21 cellular contexts compared by ENCODE assay signal in the genomic region with DNA sequence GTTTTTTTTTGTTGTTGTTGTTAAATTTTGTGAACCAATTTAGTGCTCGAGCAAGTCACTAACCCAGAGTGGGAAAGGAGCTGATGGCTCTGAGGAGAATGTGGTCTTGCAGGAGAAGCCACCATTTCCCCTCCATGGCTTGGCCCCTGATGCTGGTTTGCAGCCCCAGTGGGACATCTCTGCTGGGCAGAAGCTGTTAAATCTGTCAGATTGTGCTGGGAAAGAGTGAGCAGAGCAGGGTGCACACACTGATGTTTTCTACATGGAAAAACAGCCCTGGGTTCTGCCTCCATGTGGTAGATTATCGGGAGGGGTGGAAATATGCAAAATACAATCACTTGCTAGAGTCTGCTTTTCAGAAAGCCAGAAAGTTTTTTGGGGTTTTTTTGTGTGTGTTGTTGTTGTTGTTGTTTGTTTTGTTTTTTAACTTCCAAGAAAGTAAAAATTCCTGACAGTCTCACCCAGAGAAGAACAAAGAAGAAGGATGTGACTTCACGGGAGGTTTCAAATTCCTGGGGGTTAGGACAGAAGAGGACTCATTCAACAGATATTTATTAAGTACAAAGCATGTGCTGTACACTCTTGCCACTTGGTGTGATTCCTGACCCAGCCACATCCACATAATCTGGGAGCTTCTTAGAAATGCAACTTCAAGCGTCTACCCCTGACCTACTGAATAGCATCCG.
DNase-seq lines count a peak whose midpoint lies in the region; ATAC-seq and TF ChIP-seq lines count a peak whose summit lies in the region.
"Had no signal": no experiment of that assay in that cellular context is flagged by ENCODE, and none has a peak within 500 bp of the region (broad histone marks: within the 10 kb centered on the region; RNA-seq: fewer than 3 reads in every experiment).

No MANE protein-coding gene starts in this region.

- H2AFZ ChIP-seq in GM23338: peak overlapping the region; percentile 75; the same call in 1 of the 2 replicates
- H2AFZ ChIP-seq in neural progenitor cell (replicated peaks): peak overlapping the region; percentile 73

- TF ChIP-seq CTCF in GM23338 (conservative IDR thresholded peaks at IDR 0.05; ENCODE audit: low read depth in 2 of 2): no peak
- TF ChIP-seq CTCF in neural progenitor cell (IDR thresholded peaks at IDR 0.05): no peak
- no peak for TF ChIP-seq CTCF in esophagus squamous epithelium (IDR thresholded peaks at IDR 0.05)

- POLR2A ChIA-PET in HEK293T (lab: Yijun Ruan, JAX): no interaction called here

- no peaks in the 10 kb centered on the region; the same call in none of the 2 replicates for H3K9me2 ChIP-seq in GM23338 (ENCODE audit: insufficient read depth)

- no peak overlapping the region for H3K27ac Mint-ChIP-seq in GM23338
- peak overlapping the region; percentile 71 for H3K27ac Mint-ChIP-seq in neural progenitor cell
- H3K27ac Mint-ChIP-seq: activated naive CD4-positive, alpha-beta T cell treated with anti-CD3 and anti-CD28 coated beads, Interleukin-2, amount 50 U/mL, for 24 hours; CD14-positive monocyte; IgD-negative memory B cell; nephron; T-helper 1 cell treated with Interleukin-12 subunit alpha and Interleukin-12 subunit beta and Interleukin-4 antibody, amounts not matched to agents 30 μg/mL and 1 μg/mL, for 36 hours had no signal

- H3K4me3 Mint-ChIP-seq in GM23338: no peak overlapping the region
- no peak overlapping the region for H3K4me3 Mint-ChIP-seq in neural progenitor cell
- H3K4me3 Mint-ChIP-seq: activated naive CD4-positive, alpha-beta T cell treated with anti-CD3 and anti-CD28 coated beads, Interleukin-2, amount 50 U/mL, for 24 hours; CD14-positive monocyte; IgD-negative memory B cell; nephron; T-helper 1 cell treated with Interleukin-12 subunit alpha and Interleukin-12 subunit beta and Interleukin-4 antibody, amounts not matched to agents 30 μg/mL and 1 μg/mL, for 36 hours had no signal

- no peak overlapping the region for H3K4me2 ChIP-seq in GM23338
- H3K4me2 ChIP-seq in neural progenitor cell: no peak overlapping the region

- no peak overlapping the region for H3K4me3 ChIP-seq in GM23338
- no peak overlapping the region for H3K4me3 ChIP-seq in neural progenitor cell
- H3K4me3 ChIP-seq in esophagus squamous epithelium: no peak overlapping the region
- H3K4me3 ChIP-seq: left ventricle myocardium inferior, tibial artery had no signal

- ATAC-seq in GM23338 (no peak), GM21367 (IDR thresholded peaks at IDR 0.05; ENCODE audit: unreplicated experiment) (no peak)
- ATAC-seq: right cardiac atrium had no signal

- H3K9me3 Mint-ChIP-seq in GM23338: no peaks in the 10 kb centered on the region
- peaks cover 2% of the 10 kb centered on the region for H3K9me3 Mint-ChIP-seq in neural progenitor cell
- H3K9me3 Mint-ChIP-seq: activated naive CD4-positive, alpha-beta T cell treated with anti-CD3 and anti-CD28 coated beads, Interleukin-2, amount 50 U/mL, for 24 hours; CD14-positive monocyte; nephron; T-helper 1 cell treated with Interleukin-12 subunit alpha and Interleukin-12 subunit beta and Interleukin-4 antibody, amounts not matched to agents 30 μg/mL and 1 μg/mL, for 36 hours had no signal

- H3K9me3 ChIP-seq in neural progenitor cell (ENCODE audit: low read depth) (no peaks in the 10 kb centered on the region), esophagus squamous epithelium (no peaks in the 10 kb centered on the region)
- H3K9me3 ChIP-seq: left ventricle myocardium inferior, tibial artery had no signal

- WGBS in esophagus squamous epithelium, 2 donors: 58 to 64% methylated on average over 5 of the region's 5 CpGs

- DNase-seq in GM23338 (ENCODE audit: low spot score) (no peak), RPMI7951 (ENCODE audit: low read depth) (peak; percentile 46), epithelial cell of prostate (ENCODE audit: low read depth, low spot score) (no peak), neural progenitor cell (ENCODE audit: low spot score) (no peak), HEK293T (ENCODE audit: extremely low spot score) (no peak), esophagus squamous epithelium (lab: John Stamatoyannopoulos, UW) (no peak), iPS-NIHi7 (ENCODE audit: extremely low spot score) (no peak)
- DNase-seq: activated CD4-positive, CD25-positive, alpha-beta regulatory T cell treated with anti-CD3 and anti-CD28 coated beads, Interleukin-2, amount 50 U/mL, for 72 hours; activated CD8-positive, alpha-beta memory T cell treated with anti-CD3 and anti-CD28 coated beads, Interleukin-2, amount 50 U/mL, for 48 hours; left ventricle myocardium inferior; NCI-H1417 treated with DMSO at 0.1 percent for 48 hours; NCI-H446 treated with DMSO at 0.1 percent for 48 hours; right cardiac atrium; stimulated activated CD4-positive, alpha-beta T cell treated with anti-CD3 and anti-CD28 coated beads, Interleukin-2, amount 100 ng/mL, for 48 hours; tibial artery had no signal

- H3K4me1 Mint-ChIP-seq in GM23338 (peaks cover 17% of the 10 kb centered on the region; the same call in 2 of the 3 replicates), neural progenitor cell (peaks cover 19% of the 10 kb centered on the region)
- H3K4me1 Mint-ChIP-seq: activated naive CD4-positive, alpha-beta T cell treated with anti-CD3 and anti-CD28 coated beads, Interleukin-2, amount 50 U/mL, for 24 hours; CD14-positive monocyte; IgD-negative memory B cell had no signal

- 0 out of 2 replicates have a peak, but pooled peaks cover under 1% of the 10 kb centered on the region for H3K4me1 ChIP-seq in GM23338 (ENCODE audit: insufficient read depth)
- peaks cover 16% of the 10 kb centered on the region for H3K4me1 ChIP-seq in neural progenitor cell
- H3K4me1 ChIP-seq in esophagus squamous epithelium: no peaks in the 10 kb centered on the region
- H3K4me1 ChIP-seq: left ventricle myocardium inferior, tibial artery had no signal

- H3K36me3 ChIP-seq in GM23338 (ENCODE audit: insufficient read depth) (no peaks in the 10 kb centered on the region), neural progenitor cell (no peaks in the 10 kb centered on the region), esophagus squamous epithelium (no peaks in the 10 kb centered on the region)
- H3K36me3 ChIP-seq: left ventricle myocardium inferior, tibial artery had no signal

- H3K36me3 Mint-ChIP-seq in GM23338 (ENCODE audit: low read depth) (no peaks in the 10 kb centered on the region), neural progenitor cell (no peaks in the 10 kb centered on the region)
- H3K36me3 Mint-ChIP-seq: activated naive CD4-positive, alpha-beta T cell treated with anti-CD3 and anti-CD28 coated beads, Interleukin-2, amount 50 U/mL, for 24 hours; CD14-positive monocyte had no signal

- TF ChIP-seq POLR2A in esophagus squamous epithelium (IDR thresholded peaks at IDR 0.05): no peak

- H3K27me3 ChIP-seq in GM23338 (ENCODE audit: insufficient read depth): no peaks in the 10 kb centered on the region
- no peaks in the 10 kb centered on the region for H3K27me3 ChIP-seq in neural progenitor cell
- H3K27me3 ChIP-seq in esophagus squamous epithelium: peaks cover 0 to 71% (median 0%) of the 10 kb centered on the region in 4 donors

- H3K27me3 Mint-ChIP-seq in GM23338 (ENCODE audit: insufficient read depth, low read depth, poor library complexity) (no peaks in the 10 kb centered on the region), neural progenitor cell (ENCODE audit: insufficient read depth, low read depth) (peaks cover 4% of the 10 kb centered on the region)

- H3K79me2 ChIP-seq in GM23338 (replicated peaks; ENCODE audit: insufficient read depth) (no peaks in the 10 kb centered on the region), neural progenitor cell (ENCODE audit: low read depth) (no peaks in the 10 kb centered on the region)

- 0 out of 2 replicates have a peak overlapping the region, but pooled peaks have one; percentile 8 for H3K27ac ChIP-seq in GM23338 (ENCODE audit: low read depth)
- H3K27ac ChIP-seq in epithelial cell of prostate: peak overlapping the region; percentile 23
- H3K27ac ChIP-seq in neural progenitor cell: no peak overlapping the region
- H3K27ac ChIP-seq in esophagus squamous epithelium: no peak overlapping the region
- H3K27ac ChIP-seq: left ventricle myocardium inferior, tibial artery had no signal

- CTCF ChIA-PET in HEK293T (lab: Yijun Ruan, JAX): no interaction called here

- H3F3A ChIP-seq in GM23338 (replicated peaks; ENCODE audit: low read depth) (no peaks in the 10 kb centered on the region), neural progenitor cell (ENCODE audit: low read depth) (no peaks in the 10 kb centered on the region)

- intact Hi-C loops in esophagus squamous epithelium (cut with DNase I): no loop called here

- H3K9ac ChIP-seq in neural progenitor cell: no peak overlapping the region

- H4K20me1 ChIP-seq in GM23338 (replicated peaks; ENCODE audit: insufficient read depth) (no peaks in the 10 kb centered on the region), neural progenitor cell (ENCODE audit: low read depth) (no peaks in the 10 kb centered on the region)

TF ChIP-seq in GM23338, 12 proteins besides CTCF, POLR2A, EP300 and RAD21 (continues in another document):
- no peak for TF ChIP-seq EZH2 (IDR thresholded peaks at IDR 0.05; ENCODE audit: low read depth, unreplicated experiment)
- no peak for TF ChIP-seq STAT1 (IDR thresholded peaks at IDR 0.05; ENCODE audit: unreplicated experiment)

TF ChIP-seq in HEK293T, 16 proteins besides CTCF, POLR2A, EP300 and RAD21 (continues in another document):
- TF ChIP-seq FOXA1 (IDR thresholded peaks at IDR 0.05) (no peak), HDGF (IDR thresholded peaks at IDR 0.05; ENCODE audit: borderline replicate concordance) (no peak), TARDBP (IDR thresholded peaks at IDR 0.05) (no peak), CTBP1 (IDR thresholded peaks at IDR 0.05; ENCODE audit: borderline replicate concordance) (no peak), NFRKB (IDR thresholded peaks at IDR 0.05) (no peak), L3MBTL2 (conservative IDR thresholded peaks at IDR 0.05) (no peak), LEF1 (IDR thresholded peaks at IDR 0.05; ENCODE audit: borderline replicate concordance) (no peak), FOXK2 (IDR thresholded peaks at IDR 0.05) (no peak), BHLHE40 (IDR thresholded peaks at IDR 0.05; ENCODE audit: borderline replicate concordance) (no peak), ELF4 (IDR thresholded peaks at IDR 0.05) (no peak), FOXM1 (IDR thresholded peaks at IDR 0.05; ENCODE audit: borderline replicate concordance) (no peak), SUZ12 (IDR thresholded peaks at IDR 0.05) (no peak), ZNF384 (IDR thresholded peaks at IDR 0.05) (no peak), SP1 (IDR thresholded peaks at IDR 0.05) (no peak)
- TF ChIP-seq, protein P1, sequence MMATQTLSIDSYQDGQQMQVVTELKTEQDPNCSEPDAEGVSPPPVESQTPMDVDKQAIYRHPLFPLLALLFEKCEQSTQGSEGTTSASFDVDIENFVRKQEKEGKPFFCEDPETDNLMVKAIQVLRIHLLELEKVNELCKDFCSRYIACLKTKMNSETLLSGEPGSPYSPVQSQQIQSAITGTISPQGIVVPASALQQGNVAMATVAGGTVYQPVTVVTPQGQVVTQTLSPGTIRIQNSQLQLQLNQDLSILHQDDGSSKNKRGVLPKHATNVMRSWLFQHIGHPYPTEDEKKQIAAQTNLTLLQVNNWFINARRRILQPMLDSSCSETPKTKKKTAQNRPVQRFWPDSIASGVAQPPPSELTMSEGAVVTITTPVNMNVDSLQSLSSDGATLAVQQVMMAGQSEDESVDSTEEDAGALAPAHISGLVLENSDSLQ (IDR thresholded peaks at IDR 0.05): no peak

Comparison
In these comparisons a context has a peak if more than half of its experiments do, and no peak if none do; other contexts are left out.
1. H3K27ac ChIP-seq: peak in GM23338 (single experiment) and epithelial cell of prostate (single experiment); none in neural progenitor cell (single experiment) and esophagus squamous epithelium (0 of 4).